Comparison of ENCODE assay signal across 9 cellular contexts in the genomic region with DNA sequence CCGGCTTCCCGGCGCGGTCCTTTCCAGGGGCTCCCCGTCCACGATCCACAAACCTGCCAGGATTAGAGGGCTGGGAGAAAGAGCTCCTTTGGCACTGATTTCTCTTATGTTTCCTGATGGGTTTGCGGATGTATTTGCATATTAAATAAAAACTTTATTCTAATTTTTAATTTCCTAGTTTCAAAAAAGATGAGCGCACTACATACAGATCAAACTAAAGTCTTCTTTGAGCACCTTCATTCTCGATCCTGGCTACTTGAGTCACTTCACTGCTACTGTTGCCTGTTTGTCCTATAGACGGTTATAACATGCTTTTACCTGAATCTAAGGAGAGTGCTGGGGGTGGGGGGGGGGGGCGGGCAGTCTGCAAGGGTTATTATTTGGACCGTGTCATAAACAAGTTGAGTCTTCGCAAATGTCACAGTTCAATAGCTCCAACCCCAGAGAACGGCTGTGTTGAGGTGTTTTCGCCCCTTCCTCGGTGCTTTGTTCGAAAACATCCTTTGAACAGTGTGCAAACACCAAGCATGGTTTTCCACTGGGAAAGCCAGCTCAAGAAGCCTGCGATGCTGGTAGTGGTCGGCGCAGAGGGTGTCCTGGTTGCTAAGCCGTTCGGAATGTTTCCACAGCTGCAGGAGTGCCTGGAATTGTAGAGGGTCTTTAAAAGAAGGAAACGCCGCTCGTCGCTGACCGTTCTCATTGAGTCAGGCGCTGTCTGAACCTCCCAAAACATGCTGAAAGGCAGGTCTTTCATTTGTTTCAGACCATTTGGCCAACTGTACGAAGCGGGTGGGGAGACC. TPM values are rescaled to one million over a fixed set of nuclear protein-coding genes. Genes with fewer than 3 reads are reported as not detected.
DNase-seq lines count a peak whose midpoint lies in the region; ATAC-seq and FAIRE-seq lines count a peak whose summit lies in the region.
"Had no signal": no experiment of that assay in that cellular context is flagged by ENCODE, and none has a peak within 500 bp of the region (broad histone marks: within the 10 kb centered on the region; RNA-seq: fewer than 3 reads in every experiment).

No MANE protein-coding gene starts in this region.

- H3K4me3 Mint-ChIP-seq in T-cell = peak overlapping the region; percentile 82 to 95 (median 84)
- H3K4me3 Mint-ChIP-seq in stimulated activated effector memory CD8-positive, alpha-beta T cell treated with anti-CD3 and anti-CD28 coated beads, Interleukin-12 subunit alpha, Interleukin-12 subunit beta, amount 100 ng/mL, for 72 hours = peak overlapping the region; percentile 95

- no peak overlapping the region for H3K27ac Mint-ChIP-seq in T-cell
- no peak overlapping the region for H3K27ac Mint-ChIP-seq in stimulated activated effector memory CD8-positive, alpha-beta T cell treated with anti-CD3 and anti-CD28 coated beads, Interleukin-12 subunit alpha, Interleukin-12 subunit beta, amount 100 ng/mL, for 72 hours

- H3K4me1 ChIP-seq in iPS-18a (ENCODE audit: control insufficient read depth, low read depth, low read length) = peaks cover 3% of the 10 kb centered on the region

- DNase-seq in NCI-H748 (lab: John Stamatoyannopoulos, UW; ENCODE audit: unreplicated experiment) (peak; percentile 12), NCI-H748 treated with DMSO at 0.1 percent for 48 hours (lab: John Stamatoyannopoulos, UW) (no peak), T-cell (no peak), HUDEP-2 (lab: John Stamatoyannopoulos, UW; ENCODE audit: unreplicated experiment in 76 of 76) (no peak), RCC 7860 (ENCODE audit: low spot score) (no peak)
- DNase-seq in stimulated activated effector memory CD8-positive, alpha-beta T cell treated with anti-CD3 and anti-CD28 coated beads, Interleukin-12 subunit alpha, Interleukin-12 subunit beta, amount 100 ng/mL, for 72 hours (ENCODE audit: low spot score in 2 of 2) = no peak

- no peaks in the 10 kb centered on the region for H3K9me3 ChIP-seq in iPS-18a (ENCODE audit: control insufficient read depth, low read depth, low read length)

- peaks cover 17 to 25% (median 19%) of the 10 kb centered on the region in 3 donors for H3K4me1 Mint-ChIP-seq in T-cell
- peaks cover 24% of the 10 kb centered on the region for H3K4me1 Mint-ChIP-seq in stimulated activated effector memory CD8-positive, alpha-beta T cell treated with anti-CD3 and anti-CD28 coated beads, Interleukin-12 subunit alpha, Interleukin-12 subunit beta, amount 100 ng/mL, for 72 hours

- H3K4me3 ChIP-seq in iPS-18a (ENCODE audit: low read length) = peak overlapping the region; percentile 80

- POLR2A ChIA-PET in T-cell (lab: Charles Lee) = interaction anchor here (0.6 to 3.5 kb wide), 3 partner anchors 14 to 1904 kb away, joined by 3 to 68 read pairs (median 3); no protein-coding TSS in a partner anchor

- CTCF ChIA-PET in T-cell (lab: Charles Lee) = interaction anchor here (0.6 to 6.6 kb wide), 38 partner anchors 10 to 505 kb away, joined by 3 to 119 read pairs (median 4); a partner anchor contains a TSS

- ATAC-seq in T-cell (replicated peaks in 1 of 4) (no peak), HG02981 (IDR thresholded peaks at IDR 0.05; ENCODE audit: unreplicated experiment) (no peak)
- ATAC-seq in stimulated activated effector memory CD8-positive, alpha-beta T cell treated with anti-CD3 and anti-CD28 coated beads, Interleukin-12 subunit alpha, Interleukin-12 subunit beta, amount 100 ng/mL, for 72 hours = no peak

- H3K36me3 ChIP-seq in iPS-18a (ENCODE audit: control insufficient read depth, low read depth, low read length) = no peaks in the 10 kb centered on the region

- no peaks in the 10 kb centered on the region for H3K9me3 Mint-ChIP-seq in T-cell
- no peaks in the 10 kb centered on the region for H3K9me3 Mint-ChIP-seq in stimulated activated effector memory CD8-positive, alpha-beta T cell treated with anti-CD3 and anti-CD28 coated beads, Interleukin-12 subunit alpha, Interleukin-12 subunit beta, amount 100 ng/mL, for 72 hours

- H3K27me3 Mint-ChIP-seq in T-cell = no peaks in the 10 kb centered on the region

- H3K27ac ChIP-seq in iPS-18a (ENCODE audit: low read length) = no peak overlapping the region

- FAIRE-seq in RCC 7860 (lab: Jason Lieb, UNC) = no peak
- FAIRE-seq: endometrium had no signal

- peaks cover 7% of the 10 kb centered on the region for H3K27me3 ChIP-seq in iPS-18a (ENCODE audit: control insufficient read depth, insufficient read depth, low read length)

- peaks cover 11% of the 10 kb centered on the region for H3K36me3 Mint-ChIP-seq in T-cell
- peaks cover 40% of the 10 kb centered on the region for H3K36me3 Mint-ChIP-seq in stimulated activated effector memory CD8-positive, alpha-beta T cell treated with anti-CD3 and anti-CD28 coated beads, Interleukin-12 subunit alpha, Interleukin-12 subunit beta, amount 100 ng/mL, for 72 hours

- H3K9ac ChIP-seq in iPS-18a (ENCODE audit: low read length) = peak overlapping the region; percentile 38

RNA-seq across cellular contexts. Expression of a gene that starts 1.1 kb away (rescaled TPM):
- total RNA-seq in T-cell = 100 to 1,000 TPM; 305 to 437 (median 331) TPM

RNA-seq across cellular contexts. Expression of a gene that starts 4.9 kb away (rescaled TPM):
- not detected for total RNA-seq in T-cell
